ENCODE assay signal across 7 cellular contexts in the genomic region with DNA sequence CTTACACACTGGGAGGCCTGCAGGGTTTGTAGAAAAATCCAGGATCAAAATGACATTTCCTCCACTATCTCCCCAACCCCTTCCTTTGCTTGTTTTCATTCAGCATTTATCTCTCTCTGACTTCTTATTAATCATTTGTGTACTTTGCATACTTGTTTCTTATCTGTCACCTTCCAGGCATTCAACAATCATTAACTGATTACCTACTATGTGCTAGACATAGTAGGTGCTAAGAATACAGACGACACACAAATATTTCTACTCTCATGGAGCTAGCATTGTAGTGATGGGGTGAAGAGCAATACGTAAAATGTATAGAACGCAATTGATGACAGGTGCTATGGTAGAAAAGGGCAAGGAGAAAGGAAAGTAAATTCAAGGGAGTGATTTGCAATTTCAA. TPM values are rescaled to one million over a fixed set of nuclear protein-coding genes. Genes with fewer than 3 reads are reported as not detected.
"Had no signal": no experiment of that assay in that cellular context is flagged by ENCODE, and none has a peak within 500 bp of the region (broad histone marks: within the 10 kb centered on the region; RNA-seq: fewer than 3 reads in every experiment).

No MANE protein-coding gene starts in this region.

- H3K36me3 Mint-ChIP-seq: IgD-negative memory B cell had no signal

- H3K27ac ChIP-seq: HL-60 had no signal

- H3K9me3 Mint-ChIP-seq: IgD-negative memory B cell had no signal

- FAIRE-seq: HTR-8/SVneo had no signal

- DNase-seq: IMR-90, KBM-7, KG1 had no signal

- H3K4me1 Mint-ChIP-seq: IgD-negative memory B cell had no signal

- H3K27ac Mint-ChIP-seq: IgD-negative memory B cell had no signal

- H3K4me3 Mint-ChIP-seq: IgD-negative memory B cell had no signal

RNA-seq across cellular contexts. Expression of a gene that starts 20.9 kb away (rescaled TPM):
- total RNA-seq: HT1080, IMR-90 had no signal
- polyA plus RNA-seq: IgD-negative memory B cell, IMR-90 had no signal
